ENCODE assay signal across 8 cellular contexts in the genomic region with DNA sequence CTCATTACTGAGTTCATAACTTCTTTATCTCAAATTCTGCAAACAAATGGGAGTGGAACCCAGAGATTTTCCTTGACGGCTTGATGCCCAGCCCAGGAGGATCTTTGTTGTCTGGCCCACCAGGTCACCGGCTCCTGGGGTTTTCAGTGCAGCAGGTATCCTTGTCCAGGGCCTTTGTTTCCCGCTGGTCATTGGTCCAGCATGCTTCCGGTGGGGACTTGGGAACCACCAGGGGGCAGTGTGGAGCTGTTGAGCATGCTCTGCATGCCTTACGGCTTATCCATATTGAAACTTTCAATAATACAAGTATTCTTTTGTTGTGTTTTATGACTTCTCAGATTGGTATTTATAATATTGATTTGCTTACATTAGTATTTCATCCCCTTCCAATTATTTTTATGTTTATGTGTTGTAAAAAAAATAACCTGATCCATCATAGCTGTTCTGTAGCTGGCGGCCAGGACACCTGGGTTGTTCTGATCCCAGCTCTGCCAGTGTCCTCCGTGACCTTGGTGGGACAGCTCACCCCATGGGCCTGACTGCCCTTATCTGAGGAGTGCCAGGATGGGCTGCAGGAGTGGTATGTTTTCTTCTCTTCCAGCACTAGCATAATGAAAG.
A peak's percentile ranks its signal among the peaks of the same experiment; 100 is the strongest.
DNase-seq lines count a peak whose midpoint lies in the region; ATAC-seq and TF ChIP-seq lines count a peak whose summit lies in the region.

No MANE protein-coding gene starts in this region.

- no peaks in the 10 kb centered on the region for H3K9me3 ChIP-seq in adrenal gland (replicated peaks in 1 of 3)

- no peaks in the 10 kb centered on the region for H3K36me3 ChIP-seq in adrenal gland (replicated peaks in 1 of 2)

- 36 to 38% (median 37%) methylated on average over 6 to 7 of the region's 7 CpGs for WGBS in adrenal gland, 4 donors

- no peak overlapping the region for H3K27ac ChIP-seq in adrenal gland

- no peak for TF ChIP-seq POLR2A in adrenal gland (IDR thresholded peaks at IDR 0.05)

- TF ChIP-seq CTCF in adrenal gland (IDR thresholded peaks at IDR 0.05), result peak; percentile 46 to 89 (median 74)

- ATAC-seq in HG03135 (IDR thresholded peaks at IDR 0.05; ENCODE audit: unreplicated experiment), result peak; percentile 70

- no peak overlapping the region for H3K4me3 ChIP-seq in adrenal gland

- no peaks in the 10 kb centered on the region for H3K27me3 ChIP-seq in adrenal gland

- H3K4me1 ChIP-seq in adrenal gland (replicated peaks in 1 of 2), result peaks cover 0 to 6% of the 10 kb centered on the region in 2 donors

- DNase-seq in NCI-H526 (lab: John Stamatoyannopoulos, UW) (peak; percentile 29 to 78), NCI-H526 treated with DMSO at 0.1 percent for 48 hours (lab: John Stamatoyannopoulos, UW) (no peak), T-helper 1 cell (peak; percentile 38 to 72 (median 57)), adrenal gland (peak; percentile 71 to 87 (median 83)), hepatic stellate cell (ENCODE audit: low spot score) (peak; percentile 72), SIG-M5 (lab: John Stamatoyannopoulos, UW) (no peak)
- DNase-seq in stimulated activated CD4-positive, alpha-beta T cell treated with anti-CD3 and anti-CD28 coated beads, Interleukin-15, amount 100 ng/mL, for 24 hours, result peak; percentile 86

- intact Hi-C loops in adrenal gland (cut with DNase I), result no loop called here

Comparison
In these comparisons a context has a peak if more than half of its experiments do, and no peak if none do; other contexts are left out.
1. DNase-seq: peak in NCI-H526 (2 of 2), T-helper 1 cell (5 of 5), adrenal gland (7 of 7), hepatic stellate cell (single experiment) and stimulated activated CD4-positive, alpha-beta T cell treated with anti-CD3 and anti-CD28 coated beads, Interleukin-15, amount 100 ng/mL, for 24 hours (single experiment); none in NCI-H526 treated with DMSO at 0.1 percent for 48 hours (single experiment) and SIG-M5 (single experiment).